In genomic region chr18:42510540-42510939, GRCh38 we compare ENCODE assay signal across 21 cellular contexts.
DNase-seq lines count a peak whose midpoint lies in the region; ATAC-seq, FAIRE-seq and TF ChIP-seq lines count a peak whose summit lies in the region.
"Had no signal": no experiment of that assay in that cellular context is flagged by ENCODE, and none has a peak within 500 bp of the region (broad histone marks: within the 10 kb centered on the region; RNA-seq: fewer than 3 reads in every experiment).

No MANE protein-coding gene starts in this region.

- no peaks in the 10 kb centered on the region for H4K20me1 ChIP-seq in HepG2 (ENCODE audit: insufficient read depth, low read length)
- H4K20me1 ChIP-seq in OCI-LY3 (ENCODE audit: insufficient read depth, low read length), result no peaks in the 10 kb centered on the region
- H4K20me1 ChIP-seq in hepatocyte (ENCODE audit: insufficient read depth, poor library complexity, severe bottlenecking), result no peaks in the 10 kb centered on the region
- H4K20me1 ChIP-seq: BLaER1 treated with 17β-estradiol and CSF1 and Interleukin-3, amounts not matched to agents 10 nM and 100 nM had no signal

- H3K9me3 ChIP-seq in HepG2 (ENCODE audit: low read length) (0 out of 2 replicates have a peak, but pooled peaks cover 6% of the 10 kb centered on the region), right lobe of liver (no peaks in the 10 kb centered on the region), OCI-LY3 (ENCODE audit: insufficient read depth, low read length) (no peaks in the 10 kb centered on the region), hepatocyte (ENCODE audit: low read depth) (no peaks in the 10 kb centered on the region), right cardiac atrium (ENCODE audit: control insufficient read depth, low read length) (no peaks in the 10 kb centered on the region), prostate gland (no peaks in the 10 kb centered on the region)
- H3K9me3 ChIP-seq: A549; BE2C; BLaER1 treated with 17β-estradiol and CSF1 and Interleukin-3, amounts not matched to agents 10 nM and 100 nM had no signal

- ATAC-seq in HepG2, result no peak
- ATAC-seq in right lobe of liver, result no peak
- ATAC-seq in right cardiac atrium, result no peak
- ATAC-seq: A549 had no signal

- H2AFZ ChIP-seq in HepG2 (ENCODE audit: low read length) (no peak overlapping the region), OCI-LY3 (ENCODE audit: low read depth, low read length) (no peak overlapping the region), hepatocyte (peak overlapping the region; percentile 53)
- H2AFZ ChIP-seq: GM23248 had no signal

- CTCF ChIA-PET in HepG2 (lab: Yijun Ruan, JAX; ENCODE audit: low intra/inter-chr PET ratio, low total read pairs), result no interaction called here

- BruUV-seq in HepG2 (replicated peaks; lab: Mats Ljungman, UMichigan), result no TSS peak

- TF ChIP-seq EP300 in HepG2 (IDR thresholded peaks at IDR 0.05; ENCODE audit: low read depth in 2 of 2, low read length in 2 of 2), result no peak
- TF ChIP-seq EP300 in HepG2 (CRISPR knock-in tag; IDR thresholded peaks at IDR 0.05; ENCODE audit: borderline replicate concordance), result no peak

- H3K9ac ChIP-seq in HepG2 (ENCODE audit: insufficient read depth, low read depth, low read length) (no peak overlapping the region), OCI-LY3 (ENCODE audit: low read length) (no peak overlapping the region)
- H3K9ac ChIP-seq: BLaER1 treated with 17β-estradiol and CSF1 and Interleukin-3, amounts not matched to agents 10 nM and 100 nM; GM23248 had no signal

- H3K79me2 ChIP-seq in HepG2 (ENCODE audit: insufficient read depth, low read length) (no peaks in the 10 kb centered on the region), OCI-LY3 (ENCODE audit: low read length) (no peaks in the 10 kb centered on the region), hepatocyte (no peaks in the 10 kb centered on the region)

- H3K9me2 ChIP-seq in hepatocyte (replicated peaks; ENCODE audit: insufficient read depth), result no peaks in the 10 kb centered on the region

- no peaks in the 10 kb centered on the region for H3K36me3 ChIP-seq in HepG2 (replicated peaks in 1 of 2; ENCODE audit: control insufficient read depth in 1 of 2, insufficient read depth in 2 of 2, low read length in 2 of 2)
- H3K36me3 ChIP-seq in right lobe of liver, result no peaks in the 10 kb centered on the region
- no peaks in the 10 kb centered on the region for H3K36me3 ChIP-seq in OCI-LY3 (replicated peaks; ENCODE audit: low read depth, low read length)
- no peaks in the 10 kb centered on the region for H3K36me3 ChIP-seq in hepatocyte (replicated peaks; ENCODE audit: insufficient read depth, low read depth)
- no peaks in the 10 kb centered on the region for H3K36me3 ChIP-seq in prostate gland
- H3K36me3 ChIP-seq: BE2C; BLaER1 treated with 17β-estradiol and CSF1 and Interleukin-3, amounts not matched to agents 10 nM and 100 nM had no signal

- no peak overlapping the region for H3K27ac ChIP-seq in HepG2 (ENCODE audit: extremely low read length, insufficient read depth, low read length)
- H3K27ac ChIP-seq in right lobe of liver, result no peak overlapping the region
- H3K27ac ChIP-seq in OCI-LY3 (ENCODE audit: low read length), result 0 out of 2 replicates have a peak overlapping the region, but pooled peaks have one; percentile 5
- peak overlapping the region; percentile 62 for H3K27ac ChIP-seq in hepatocyte
- H3K27ac ChIP-seq in caudate nucleus (ENCODE audit: low read depth, low read length), result no peak overlapping the region
- no peak overlapping the region for H3K27ac ChIP-seq in right cardiac atrium (ENCODE audit: low read length)
- no peak overlapping the region for H3K27ac ChIP-seq in prostate gland
- H3K27ac ChIP-seq: A549; BLaER1 treated with 17β-estradiol and CSF1 and Interleukin-3, amounts not matched to agents 10 nM and 100 nM; GM23248 had no signal

- no peak overlapping the region for H3K4me3 ChIP-seq in HepG2 (replicated peaks in 1 of 3; ENCODE audit: insufficient read depth in 1 of 3, low read depth in 2 of 3, low read length in 3 of 3)
- no peak overlapping the region for H3K4me3 ChIP-seq in right lobe of liver
- H3K4me3 ChIP-seq in OCI-LY3 (ENCODE audit: low read length), result peak overlapping the region; percentile 1; the same call in 1 of the 2 replicates
- no peak overlapping the region for H3K4me3 ChIP-seq in hepatocyte
- no peak overlapping the region for H3K4me3 ChIP-seq in right cardiac atrium (ENCODE audit: low read length)
- no peak overlapping the region for H3K4me3 ChIP-seq in prostate gland
- H3K4me3 ChIP-seq: A549; BLaER1 treated with 17β-estradiol and CSF1 and Interleukin-3, amounts not matched to agents 10 nM and 100 nM; GM23248 had no signal

- no peak for TF ChIP-seq CTCF in HepG2 (CRISPR knock-in tag; IDR thresholded peaks at IDR 0.05)
- no peak for TF ChIP-seq CTCF in right lobe of liver (IDR thresholded peaks at IDR 0.05)
- no peak for TF ChIP-seq CTCF in OCI-LY3 (IDR thresholded peaks at IDR 0.05; ENCODE audit: low read depth, low read length)
- TF ChIP-seq CTCF in hepatocyte (IDR thresholded peaks at IDR 0.05; ENCODE audit: poor library complexity), result no peak
- no peak for TF ChIP-seq CTCF in prostate gland (IDR thresholded peaks at IDR 0.05)

- no peak for DNase-seq in HepG2 (ENCODE audit: low spot score)
- no peak for DNase-seq in right lobe of liver
- no peak for DNase-seq in hepatocyte (ENCODE audit: low spot score)
- no peak for DNase-seq in caudate nucleus (lab: John Stamatoyannopoulos, UW)
- DNase-seq in right cardiac atrium, result no peak
- no peak for DNase-seq in prostate gland (ENCODE audit: low spot score)
- DNase-seq: 8988T; AML-193; BE2C; CD4-positive, alpha-beta T cell; CD8-positive, alpha-beta memory T cell; DMS79 treated with DMSO at 0.1 percent for 48 hours; GF-D8; GM23248; H7; HCEC 1CT had no signal

- POLR2A ChIA-PET in HepG2 (lab: Yijun Ruan, JAX), result no interaction called here

- TF ChIP-seq RAD21 in HepG2 (CRISPR knock-in tag; IDR thresholded peaks at IDR 0.05), result no peak

- in situ Hi-C loops in HepG2 (cut with HindIII; ENCODE audit: extremely low pct_ligation_motif_present, low pct_unique_long_range_greater_than_20kb), result no loop called here

- no peak overlapping the region for H3K4me2 ChIP-seq in HepG2 (ENCODE audit: low read depth, low read length)
- peak overlapping the region; percentile 42 for H3K4me2 ChIP-seq in OCI-LY3 (ENCODE audit: low read length)
- peak overlapping the region; percentile 42 for H3K4me2 ChIP-seq in hepatocyte
- H3K4me2 ChIP-seq: A549; BLaER1 treated with 17β-estradiol and CSF1 and Interleukin-3, amounts not matched to agents 10 nM and 100 nM had no signal

- H3K27me3 ChIP-seq in HepG2 (ENCODE audit: control insufficient read depth in 1 of 2, insufficient read depth in 2 of 2, low read length in 2 of 2), result no peaks in the 10 kb centered on the region
- no peaks in the 10 kb centered on the region for H3K27me3 ChIP-seq in right lobe of liver
- H3K27me3 ChIP-seq in OCI-LY3 (ENCODE audit: low read depth, low read length), result no peaks in the 10 kb centered on the region
- no peaks in the 10 kb centered on the region for H3K27me3 ChIP-seq in hepatocyte
- no peaks in the 10 kb centered on the region for H3K27me3 ChIP-seq in right cardiac atrium (ENCODE audit: control insufficient read depth, insufficient read depth)
- H3K27me3 ChIP-seq in prostate gland (replicated peaks; ENCODE audit: insufficient read depth), result no peaks in the 10 kb centered on the region
- H3K27me3 ChIP-seq: BE2C; BLaER1 treated with 17β-estradiol and CSF1 and Interleukin-3, amounts not matched to agents 10 nM and 100 nM had no signal

- no peak for TF ChIP-seq POLR2A in HepG2 (IDR thresholded peaks at IDR 0.05; ENCODE audit: insufficient read depth in 1 of 2, low read depth in 2 of 2, low read length in 2 of 2)
- TF ChIP-seq POLR2A in right lobe of liver (IDR thresholded peaks at IDR 0.05), result no peak
- TF ChIP-seq POLR2A in prostate gland (IDR thresholded peaks at IDR 0.05), result no peak

- intact Hi-C loops in HepG2 (cut with micrococcal nuclease; ENCODE audit: unreplicated experiment) (no loop called here), right lobe of liver (cut with DNase I) (no loop called here), right cardiac atrium (cut with DNase I) (no loop called here), prostate gland (cut with DNase I) (no loop called here)

- no peak for FAIRE-seq in HepG2 (lab: Jason Lieb, UNC)
- FAIRE-seq: A549, GM12892, H1 had no signal

- no peaks in the 10 kb centered on the region for H3K4me1 ChIP-seq in HepG2 (ENCODE audit: insufficient read depth, low read length)
- peaks cover 0 to 17% (median 0%) of the 10 kb centered on the region in 4 donors for H3K4me1 ChIP-seq in right lobe of liver
- H3K4me1 ChIP-seq in OCI-LY3 (ENCODE audit: low read length), result peaks cover 17% of the 10 kb centered on the region
- H3K4me1 ChIP-seq in hepatocyte (ENCODE audit: insufficient read depth), result peaks cover 12% of the 10 kb centered on the region
- no peaks in the 10 kb centered on the region for H3K4me1 ChIP-seq in right cardiac atrium (ENCODE audit: control insufficient read depth, insufficient read depth, low read length)
- H3K4me1 ChIP-seq in prostate gland (replicated peaks), result no peaks in the 10 kb centered on the region
- H3K4me1 ChIP-seq: A549; BE2C; BLaER1 treated with 17β-estradiol and CSF1 and Interleukin-3, amounts not matched to agents 10 nM and 100 nM had no signal

TF ChIP-seq in HepG2, 621 proteins besides CTCF, POLR2A, EP300 and RAD21 (continues in another document):
- TF ChIP-seq ARID5B (CRISPR knock-in tag; IDR thresholded peaks at IDR 0.05), result no peak

Comparison
In these comparisons a context has a peak if more than half of its experiments do, and no peak if none do; other contexts are left out.
1. H3K27ac ChIP-seq: peak in OCI-LY3 (single experiment) and hepatocyte (single experiment); none in HepG2 (single experiment), right lobe of liver (0 of 3), caudate nucleus (single experiment), right cardiac atrium (single experiment) and prostate gland (0 of 2).